Comparison of ENCODE assay signal across 1 cellular context in the genomic region with DNA sequence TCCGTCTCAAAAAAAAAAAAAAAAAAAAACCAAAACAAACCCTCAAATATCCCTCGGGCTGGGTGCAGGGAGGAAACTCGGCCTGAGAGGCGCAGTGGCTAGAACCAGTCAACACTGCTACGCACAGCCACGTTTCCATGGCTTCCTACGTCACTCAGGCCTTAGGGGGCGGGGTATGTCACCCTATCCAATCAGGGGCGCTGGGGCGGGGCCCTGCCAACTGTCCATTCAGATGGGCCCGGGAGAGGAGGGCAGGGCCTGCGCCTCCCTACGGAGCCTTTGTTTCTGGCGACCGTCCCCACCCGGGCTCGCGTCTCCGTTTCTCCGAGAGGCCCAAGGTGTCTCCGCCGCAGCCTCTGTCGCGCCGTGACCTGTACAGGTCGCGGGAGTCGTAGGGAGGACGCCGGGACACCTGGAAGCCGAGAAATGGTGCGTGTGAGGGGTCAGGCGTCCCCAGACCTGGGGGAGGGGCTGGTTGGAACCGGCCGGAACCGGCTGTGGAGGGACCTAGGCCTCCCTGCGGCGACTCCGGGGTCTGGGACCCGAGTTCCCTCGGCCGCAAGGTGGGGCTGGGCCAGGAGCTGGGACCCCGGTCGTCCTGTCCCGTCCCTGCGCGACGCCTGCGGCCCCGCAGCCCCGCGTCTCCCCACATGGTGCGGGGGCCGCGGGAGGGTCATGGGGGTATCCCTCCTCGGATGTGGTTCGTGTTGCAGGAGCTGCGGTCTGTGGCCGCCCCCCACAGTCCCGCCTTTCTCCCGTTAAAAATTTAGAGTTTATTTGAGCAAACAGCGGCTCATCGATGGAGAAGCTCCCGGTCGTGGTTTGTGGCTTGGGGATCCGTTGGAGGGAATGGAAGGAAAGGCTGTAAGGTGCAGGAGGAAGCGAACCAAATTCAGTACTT.
TF ChIP-seq lines count a peak whose summit lies in the region.

ZNF627 (plus strand) TSS at position 282 of the 901 bp plus-strand sequence; CDS start at position 427, 145 bp downstream.

TF ChIP-seq in HepG2, 621 proteins besides CTCF, POLR2A, EP300 and RAD21 (continued from another document and continues in another):
- TF ChIP-seq AKAP8 (CRISPR knock-in tag; IDR thresholded peaks at IDR 0.05), result 0 out of 2 replicates have a peak, but pooled peaks have one; percentile 23
- TF ChIP-seq MTF1 (CRISPR knock-in tag; IDR thresholded peaks at IDR 0.05), result no peak
- no peak for TF ChIP-seq ZBTB25 (CRISPR knock-in tag; IDR thresholded peaks at IDR 0.05)
- no peak for TF ChIP-seq CENPX (CRISPR knock-in tag; IDR thresholded peaks at IDR 0.05)
- TF ChIP-seq ZNF10 (CRISPR knock-in tag; IDR thresholded peaks at IDR 0.05; ENCODE audit: borderline replicate concordance, low read depth), result 0 out of 2 replicates have a peak, but pooled peaks have one; percentile 57
- no peak; the same call in 1 of the 2 replicates for TF ChIP-seq ZFP90 (CRISPR knock-in tag; IDR thresholded peaks at IDR 0.05; ENCODE audit: borderline replicate concordance)
- TF ChIP-seq NPAS2 (CRISPR knock-in tag; IDR thresholded peaks at IDR 0.05; ENCODE audit: borderline replicate concordance), result no peak
- TF ChIP-seq PHF5A (CRISPR knock-in tag; IDR thresholded peaks at IDR 0.05; ENCODE audit: low read depth, unreplicated experiment), result peak; percentile 45
- no peak for TF ChIP-seq ZNF468 (CRISPR knock-in tag; IDR thresholded peaks at IDR 0.05)
- 0 out of 2 replicates have a peak, but pooled peaks have one; percentile 24 for TF ChIP-seq ISL2 (CRISPR knock-in tag; IDR thresholded peaks at IDR 0.05)
- no peak; the same call in 1 of the 2 replicates for TF ChIP-seq ZSCAN29 (CRISPR knock-in tag; conservative IDR thresholded peaks at IDR 0.05)
- no peak for TF ChIP-seq ZNF75D (CRISPR knock-in tag; IDR thresholded peaks at IDR 0.05; ENCODE audit: borderline replicate concordance)
- peak; percentile 78 for TF ChIP-seq CAMTA2 (CRISPR knock-in tag; IDR thresholded peaks at IDR 0.05; ENCODE audit: borderline replicate concordance)
- peak; percentile 100 for TF ChIP-seq ZFX (CRISPR knock-in tag; IDR thresholded peaks at IDR 0.05; ENCODE audit: low read depth)
- peak; percentile 89 for TF ChIP-seq ZNF687 (CRISPR knock-in tag; IDR thresholded peaks at IDR 0.05)
- peak; percentile 25; the same call in 1 of the 2 replicates for TF ChIP-seq ZNF746 (CRISPR knock-in tag; IDR thresholded peaks at IDR 0.05)
- no peak for TF ChIP-seq PLRG1 (conservative IDR thresholded peaks at IDR 0.05)
- TF ChIP-seq NCOR1 (IDR thresholded peaks at IDR 0.05; ENCODE audit: borderline replicate concordance, low read length), result no peak
- TF ChIP-seq MXD4 (CRISPR knock-in tag; IDR thresholded peaks at IDR 0.05), result peak; percentile 46
- TF ChIP-seq MLLT10 (CRISPR knock-in tag; IDR thresholded peaks at IDR 0.05), result no peak
- TF ChIP-seq ZNF530 (CRISPR knock-in tag; IDR thresholded peaks at IDR 0.05; ENCODE audit: low read depth), result no peak
- TF ChIP-seq SIN3A (IDR thresholded peaks at IDR 0.05; ENCODE audit: borderline replicate concordance, low read depth, low read length), result 0 out of 2 replicates have a peak, but pooled peaks have one; percentile 37
- 0 out of 2 replicates have a peak, but pooled peaks have one; percentile 14 for TF ChIP-seq NR2F2 (IDR thresholded peaks at IDR 0.05; ENCODE audit: borderline replicate concordance, low read depth)
- TF ChIP-seq TBX3 (IDR thresholded peaks at IDR 0.05; ENCODE audit: borderline replicate concordance), result no peak
- 0 out of 2 replicates have a peak, but pooled peaks have one; percentile 25 for TF ChIP-seq MNT (IDR thresholded peaks at IDR 0.05)
- TF ChIP-seq ZBTB20 (CRISPR knock-in tag; IDR thresholded peaks at IDR 0.05; ENCODE audit: borderline replicate concordance, low read depth), result peak; percentile 59; the same call in 1 of the 2 replicates
- no peak for TF ChIP-seq JARID2 (CRISPR knock-in tag; IDR thresholded peaks at IDR 0.05; ENCODE audit: insufficient replicate concordance)
- no peak for TF ChIP-seq ZC3H4 (CRISPR knock-in tag; IDR thresholded peaks at IDR 0.05; ENCODE audit: borderline replicate concordance)
- TF ChIP-seq TMF1 (CRISPR knock-in tag; IDR thresholded peaks at IDR 0.05; ENCODE audit: low read depth), result peak; percentile 36; the same call in 1 of the 2 replicates
- no peak for TF ChIP-seq XBP1 (CRISPR knock-in tag; IDR thresholded peaks at IDR 0.05)
- TF ChIP-seq, protein P1, sequence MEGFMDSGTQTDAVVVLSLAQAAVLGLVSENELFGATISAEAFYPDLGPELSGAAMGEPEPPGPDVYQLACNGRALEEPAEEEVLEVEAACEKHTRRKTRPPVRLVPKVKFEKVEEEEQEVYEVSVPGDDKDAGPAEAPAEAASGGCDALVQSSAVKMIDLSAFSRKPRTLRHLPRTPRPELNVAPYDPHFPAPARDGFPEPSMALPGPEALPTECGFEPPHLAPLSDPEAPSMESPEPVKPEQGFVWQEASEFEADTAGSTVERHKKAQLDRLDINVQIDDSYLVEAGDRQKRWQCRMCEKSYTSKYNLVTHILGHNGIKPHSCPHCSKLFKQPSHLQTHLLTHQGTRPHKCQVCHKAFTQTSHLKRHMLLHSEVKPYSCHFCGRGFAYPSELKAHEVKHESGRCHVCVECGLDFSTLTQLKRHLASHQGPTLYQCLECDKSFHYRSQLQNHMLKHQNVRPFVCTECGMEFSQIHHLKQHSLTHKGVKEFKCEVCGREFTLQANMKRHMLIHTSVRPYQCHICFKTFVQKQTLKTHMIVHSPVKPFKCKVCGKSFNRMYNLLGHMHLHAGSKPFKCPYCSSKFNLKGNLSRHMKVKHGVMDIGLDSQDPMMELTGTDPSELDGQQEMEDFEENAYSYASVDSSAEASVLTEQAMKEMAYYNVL (CRISPR knock-in tag; IDR thresholded peaks at IDR 0.05; ENCODE audit: borderline replicate concordance), result peak; percentile 76; the same call in 1 of the 2 replicates
- TF ChIP-seq IKZF4 (CRISPR knock-in tag; IDR thresholded peaks at IDR 0.05; ENCODE audit: borderline replicate concordance, low read depth, not compliant biosample characterization), result no peak
- peak; percentile 79; the same call in 1 of the 2 replicates for TF ChIP-seq ZNF749 (CRISPR knock-in tag; IDR thresholded peaks at IDR 0.05; ENCODE audit: borderline replicate concordance)
- peak; percentile 57; the same call in 1 of the 2 replicates for TF ChIP-seq ZNF780A (CRISPR knock-in tag; IDR thresholded peaks at IDR 0.05)
- no peak for TF ChIP-seq GLMP (CRISPR knock-in tag; IDR thresholded peaks at IDR 0.05; ENCODE audit: borderline replicate concordance)
- TF ChIP-seq RXRA (CRISPR knock-in tag; IDR thresholded peaks at IDR 0.05), result peak; percentile 83
- TF ChIP-seq NR2F6 (IDR thresholded peaks at IDR 0.05), result no peak
- TF ChIP-seq NR2F6 (CRISPR knock-in tag; IDR thresholded peaks at IDR 0.05), result peak; percentile 64; the same call in 1 of the 2 replicates
- peak; percentile 82; the same call in 1 of the 2 replicates for TF ChIP-seq ZGPAT (CRISPR knock-in tag; IDR thresholded peaks at IDR 0.05)
- peak; percentile 73; the same call in 1 of the 2 replicates for TF ChIP-seq NRL (CRISPR knock-in tag; IDR thresholded peaks at IDR 0.05; ENCODE audit: borderline replicate concordance)
- no peak for TF ChIP-seq ZBTB14 (CRISPR knock-in tag; IDR thresholded peaks at IDR 0.05)
- TF ChIP-seq CREB3 (CRISPR knock-in tag; IDR thresholded peaks at IDR 0.05), result no peak
- peak; percentile 75; the same call in 1 of the 2 replicates for TF ChIP-seq LBX2 (CRISPR knock-in tag; IDR thresholded peaks at IDR 0.05; ENCODE audit: borderline replicate concordance)
- peak; percentile 92 for TF ChIP-seq ZNF136 (CRISPR knock-in tag; IDR thresholded peaks at IDR 0.05; ENCODE audit: low read depth)
- TF ChIP-seq FOXO1 (CRISPR knock-in tag; IDR thresholded peaks at IDR 0.05), result no peak
